ENCODE assay signal across 9 cellular contexts in genomic region chr4:89056953-89057398, GRCh38. TPM values are rescaled to one million over a fixed set of nuclear protein-coding genes. Genes with fewer than 3 reads are reported as not detected.
DNase-seq lines count a peak whose midpoint lies in the region; ATAC-seq and TF ChIP-seq lines count a peak whose summit lies in the region.
"Had no signal": no experiment of that assay in that cellular context is flagged by ENCODE, and none has a peak within 500 bp of the region (broad histone marks: within the 10 kb centered on the region; RNA-seq: fewer than 3 reads in every experiment).

FAM13A (minus strand) TSS chr4:89057185; CDS start chr4:89056964, 221 bp downstream.

- peaks cover 20 to 32% of the 10 kb centered on the region in 2 donors for H3K4me1 ChIP-seq in gastrocnemius medialis
- H3K4me1 ChIP-seq: BLaER1 treated with 17β-estradiol and CSF1 and Interleukin-3, amounts not matched to agents 10 nM and 100 nM had no signal

- in situ Hi-C loops in gastrocnemius medialis (cut with MboI; ENCODE audit: low sequenced_read_pairs in 4 of 4): loop anchor here in 1 of 4 donors (10.0 kb wide), 1 partner anchor 48 kb away; no protein-coding TSS in a partner anchor

- no peaks in the 10 kb centered on the region for H3K36me3 ChIP-seq in gastrocnemius medialis
- H3K36me3 ChIP-seq: BLaER1 treated with 17β-estradiol and CSF1 and Interleukin-3, amounts not matched to agents 10 nM and 100 nM had no signal

- peak within 1 kb of the TSS; percentile 36 for H3K27ac ChIP-seq in caudate nucleus (ENCODE audit: low read depth, low read length)
- H3K27ac ChIP-seq in gastrocnemius medialis: peak within 1 kb of the TSS; percentile 68 to 82 (median 76)
- H3K27ac ChIP-seq: BLaER1 treated with 17β-estradiol and CSF1 and Interleukin-3, amounts not matched to agents 10 nM and 100 nM had no signal

- TF ChIP-seq CTCF in gastrocnemius medialis (IDR thresholded peaks at IDR 0.05 in 4 of 5, conservative IDR thresholded peaks at IDR 0.05 in 1 of 5): peak in 1 of 5 experiments; percentile 18

- TF ChIP-seq POLR2A in gastrocnemius medialis (IDR thresholded peaks at IDR 0.05): no peak

- DNase-seq in T-helper 1 cell: no peak
- peak; percentile 98 for DNase-seq in NCI-H82 (lab: John Stamatoyannopoulos, UW)
- DNase-seq in caudate nucleus (lab: John Stamatoyannopoulos, UW): peak in 55 of 61 donors; percentile 1 to 78 (median 28)
- DNase-seq in iPS-NIHi7 (ENCODE audit: extremely low spot score): peak; percentile 77
- peak; percentile 81 to 91 for DNase-seq in gastrocnemius medialis

- H3K27me3 ChIP-seq in gastrocnemius medialis: no peaks in the 10 kb centered on the region
- H3K27me3 ChIP-seq: BLaER1 treated with 17β-estradiol and CSF1 and Interleukin-3, amounts not matched to agents 10 nM and 100 nM had no signal

- H3K9me3 ChIP-seq in gastrocnemius medialis: no peaks in the 10 kb centered on the region

- peak within 1 kb of the TSS; percentile 47 to 57 (median 57) for H3K4me3 ChIP-seq in gastrocnemius medialis
- H3K4me3 ChIP-seq: BLaER1 treated with 17β-estradiol and CSF1 and Interleukin-3, amounts not matched to agents 10 nM and 100 nM had no signal

- ATAC-seq in HG03457 (IDR thresholded peaks at IDR 0.05; ENCODE audit: unreplicated experiment) (peak; percentile 66), gastrocnemius medialis (peak; percentile 100), GM18520 (IDR thresholded peaks at IDR 0.05; ENCODE audit: unreplicated experiment) (no peak)

- intact Hi-C loops in T-helper 1 cell treated with Interleukin-12 subunit alpha and Interleukin-12 subunit beta and Interleukin-4 antibody, amounts not matched to agents 30 ng/mL and 1 ng/mL, for 36 hours (cut with micrococcal nuclease): no loop called here
- intact Hi-C loops in gastrocnemius medialis (cut with DNase I; ENCODE audit: low total_unique reads): loop anchor here (1.0 kb wide), 1 partner anchor 54 kb away; the partner anchor contains the start of gene TIGD2

RNA-seq across cellular contexts. Expression of gene FAM13A, which starts in this region (rescaled TPM):
- total RNA-seq in T-helper 1 cell treated with Interleukin-12 subunit alpha and Interleukin-12 subunit beta and Interleukin-4 antibody, amounts not matched to agents 30 ng/mL and 1 ng/mL, for 36 hours: 14.6 and 16.6 TPM in 2 replicates
- 10 to 100 TPM in 3 of 4 donors, 1 to 10 TPM in 1; 6.7 to 14.1 (median 11.4) TPM for total RNA-seq in gastrocnemius medialis

Comparison
In these comparisons a context has a peak if more than half of its experiments do, and no peak if none do; other contexts are left out.
1. DNase-seq: peak in NCI-H82 (single experiment), caudate nucleus (55 of 61), iPS-NIHi7 (single experiment) and gastrocnemius medialis (2 of 2); none in T-helper 1 cell (0 of 5).